In the genomic region with DNA sequence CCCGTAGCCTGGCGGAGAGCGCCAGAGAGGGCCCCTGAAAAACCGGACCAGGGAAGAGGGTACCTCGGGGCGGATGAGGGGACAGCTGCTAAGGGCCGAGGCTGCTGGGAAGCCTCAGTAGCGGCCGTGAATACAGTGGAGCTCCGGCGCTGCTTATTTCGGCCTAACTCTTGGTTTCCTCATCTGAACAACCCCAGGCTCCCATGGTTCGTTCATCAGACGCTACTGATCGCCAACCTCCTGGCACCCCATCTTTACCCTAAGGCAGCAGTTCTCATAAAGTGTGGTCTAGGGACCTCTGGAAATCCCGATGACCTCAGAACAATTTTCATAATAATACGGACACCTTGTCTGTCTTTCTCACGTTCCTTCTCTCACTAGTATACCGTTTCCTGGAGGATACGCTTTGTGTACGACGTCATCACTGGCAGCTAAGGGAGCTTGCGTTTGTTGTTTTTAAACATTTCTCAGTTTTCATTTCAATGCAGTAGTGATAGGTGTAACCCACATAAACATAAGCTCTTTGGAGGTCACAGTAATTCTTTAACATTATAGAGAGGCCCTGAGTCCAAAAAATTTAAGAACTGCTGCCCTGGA, we compare ENCODE assay signal across 8 cellular contexts. TPM values are rescaled to one million over a fixed set of nuclear protein-coding genes. Genes with fewer than 3 reads are reported as not detected.
DNase-seq lines count a peak whose midpoint lies in the region; FAIRE-seq and TF ChIP-seq lines count a peak whose summit lies in the region.

No MANE protein-coding gene starts in this region.

- H3K4me1 ChIP-seq in HEK293 (ENCODE audit: control insufficient read depth, insufficient read depth, low read length) (no peaks in the 10 kb centered on the region), astrocyte (ENCODE audit: insufficient read depth, low read length) (peaks cover 10% of the 10 kb centered on the region), keratinocyte (ENCODE audit: control insufficient read depth, extremely low read depth, insufficient read depth, low read length) (peaks cover 17% of the 10 kb centered on the region), stomach smooth muscle (ENCODE audit: control insufficient read depth, insufficient read depth, low read length) (peaks cover 20% of the 10 kb centered on the region)

- H3K9me3 ChIP-seq in HEK293 (ENCODE audit: control insufficient read depth, insufficient read depth, low read depth, low read length) (no peaks in the 10 kb centered on the region), astrocyte (ENCODE audit: insufficient read depth, low read depth, low read length) (no peaks in the 10 kb centered on the region), keratinocyte (ENCODE audit: control insufficient read depth, low read depth, low read length) (no peaks in the 10 kb centered on the region), stomach smooth muscle (ENCODE audit: control insufficient read depth in 2 of 2, low read length in 2 of 2) (no peaks in the 10 kb centered on the region)

- H3K27ac Mint-ChIP-seq in activated CD4-positive, alpha-beta T cell treated with anti-CD3 and anti-CD28 coated beads, Interleukin-2, amount 10 ng/mL, durations not matched to agents 24 days and 14 days: peak overlapping the region; percentile 100
- peak overlapping the region; percentile 99 for H3K27ac Mint-ChIP-seq in astrocyte (ENCODE audit: unreplicated experiment)

- H3K79me2 ChIP-seq in astrocyte (ENCODE audit: insufficient read depth, low read length): peaks cover 40% of the 10 kb centered on the region
- peaks cover 25% of the 10 kb centered on the region for H3K79me2 ChIP-seq in keratinocyte (ENCODE audit: control insufficient read depth, insufficient read depth, low read length)

- H3K27ac ChIP-seq in HEK293 (ENCODE audit: extremely low read depth, low read depth, low read length) (peak overlapping the region; percentile 95; the same call in 1 of the 2 replicates), astrocyte (ENCODE audit: low read depth, low read length) (peak overlapping the region; percentile 99), keratinocyte (ENCODE audit: control insufficient read depth, insufficient read depth, low read length) (peak overlapping the region; percentile 99), stomach smooth muscle (ENCODE audit: low read length) (peak overlapping the region; percentile 96)

- H3K4me3 ChIP-seq in HEK293 (ENCODE audit: low read depth, low read length) (peak overlapping the region; percentile 77), NB4 (ENCODE audit: low read depth, low read length) (peak overlapping the region; percentile 89), astrocyte (ENCODE audit: insufficient read depth, low read depth, low read length) (peak overlapping the region; percentile 74), keratinocyte (ENCODE audit: control insufficient read depth in 2 of 3, extremely low read depth in 1 of 3, insufficient read depth in 2 of 3, low read depth in 1 of 3, low read length in 3 of 3) (peak overlapping the region; percentile 83 to 97 (median 93)), stomach smooth muscle (ENCODE audit: low read length in 2 of 2) (peak overlapping the region; percentile 85 to 89)

- no peak for DNase-seq in activated CD4-positive, alpha-beta T cell treated with anti-CD3 and anti-CD28 coated beads, Interleukin-2, amount 10 ng/mL, durations not matched to agents 24 days and 14 days
- DNase-seq in activated CD4-positive, alpha-beta T cell treated with anti-CD3 and anti-CD28 coated beads, Interleukin-2, amount 50 U/mL, for 48 hours: no peak
- DNase-seq in NB4 (ENCODE audit: low read depth) (no peak), astrocyte (ENCODE audit: low read depth) (peak; percentile 37), keratinocyte (ENCODE audit: low read depth, low spot score) (no peak), OCI-M2 (lab: John Stamatoyannopoulos, UW; ENCODE audit: unreplicated experiment) (no peak)

- POLR2A ChIA-PET in HEK293 (lab: Yijun Ruan, JAX): no interaction called here

- TF ChIP-seq POLR2A in NB4 (IDR thresholded peaks at IDR 0.05; ENCODE audit: extremely low read depth, insufficient read length): peak; percentile 18

- peak overlapping the region; percentile 96 for H3K4me3 Mint-ChIP-seq in activated CD4-positive, alpha-beta T cell treated with anti-CD3 and anti-CD28 coated beads, Interleukin-2, amount 10 ng/mL, durations not matched to agents 24 days and 14 days
- peak overlapping the region; percentile 98 for H3K4me3 Mint-ChIP-seq in astrocyte (ENCODE audit: unreplicated experiment)

- H3K4me1 Mint-ChIP-seq in activated CD4-positive, alpha-beta T cell treated with anti-CD3 and anti-CD28 coated beads, Interleukin-2, amount 10 ng/mL, durations not matched to agents 24 days and 14 days: peaks cover 21% of the 10 kb centered on the region
- H3K4me1 Mint-ChIP-seq in astrocyte (ENCODE audit: low read depth, unreplicated experiment): peaks cover 20% of the 10 kb centered on the region

- H3K36me3 Mint-ChIP-seq in activated CD4-positive, alpha-beta T cell treated with anti-CD3 and anti-CD28 coated beads, Interleukin-2, amount 10 ng/mL, durations not matched to agents 24 days and 14 days (ENCODE audit: low read depth): no peaks in the 10 kb centered on the region
- no peaks in the 10 kb centered on the region for H3K36me3 Mint-ChIP-seq in astrocyte (ENCODE audit: low read depth, unreplicated experiment)

- H3K27me3 ChIP-seq in astrocyte (ENCODE audit: insufficient read depth, low read length): no peaks in the 10 kb centered on the region
- H3K27me3 ChIP-seq in keratinocyte (ENCODE audit: control insufficient read depth, extremely low read depth, insufficient read depth, low read length): no peaks in the 10 kb centered on the region
- H3K27me3 ChIP-seq in stomach smooth muscle (ENCODE audit: control insufficient read depth in 1 of 2, insufficient read depth in 2 of 2, low read length in 2 of 2): no peaks in the 10 kb centered on the region

- H2AFZ ChIP-seq in astrocyte (ENCODE audit: low read depth, low read length) (peak overlapping the region; percentile 88), keratinocyte (ENCODE audit: control insufficient read depth, low read length) (peak overlapping the region; percentile 99)

- peaks cover 4% of the 10 kb centered on the region for H3K9me3 Mint-ChIP-seq in activated CD4-positive, alpha-beta T cell treated with anti-CD3 and anti-CD28 coated beads, Interleukin-2, amount 10 ng/mL, durations not matched to agents 24 days and 14 days
- H3K9me3 Mint-ChIP-seq in astrocyte (ENCODE audit: unreplicated experiment): no peaks in the 10 kb centered on the region

- no peaks in the 10 kb centered on the region for H3K9me1 ChIP-seq in keratinocyte (ENCODE audit: control insufficient read depth, extremely low read depth, insufficient read depth, low read length)

- peaks cover 7% of the 10 kb centered on the region for H4K20me1 ChIP-seq in astrocyte (ENCODE audit: insufficient read depth, low read length)
- H4K20me1 ChIP-seq in keratinocyte (ENCODE audit: control insufficient read depth, extremely low read depth, insufficient read depth, low read length): no peaks in the 10 kb centered on the region

- H3K4me2 ChIP-seq in astrocyte (ENCODE audit: low read length) (peak overlapping the region; percentile 97), keratinocyte (ENCODE audit: control insufficient read depth, extremely low read depth, insufficient read depth, low read depth, low read length) (peak overlapping the region; percentile 81)

- no peak for TF ChIP-seq CTCF in HEK293 (tag by site-specific recombination; IDR thresholded peaks at IDR 0.05)
- TF ChIP-seq CTCF in NB4 (IDR thresholded peaks at IDR 0.05; ENCODE audit: low read depth, low read length): no peak
- no peak for TF ChIP-seq CTCF in astrocyte (IDR thresholded peaks at IDR 0.05; ENCODE audit: insufficient read depth, low read depth, low read length)
- TF ChIP-seq CTCF in keratinocyte (optimal IDR thresholded peaks at IDR 0.05 in 1 of 3, IDR thresholded peaks at IDR 0.05 in 1 of 3, conservative IDR thresholded peaks at IDR 0.05 in 1 of 3; ENCODE audit: extremely low read depth in 1 of 3, insufficient read depth in 2 of 3, low read length in 3 of 3): no peak

- no peaks in the 10 kb centered on the region for H3K36me3 ChIP-seq in HEK293 (ENCODE audit: control insufficient read depth in 2 of 2, insufficient read depth in 1 of 2, low read length in 2 of 2)
- no peaks in the 10 kb centered on the region for H3K36me3 ChIP-seq in astrocyte (ENCODE audit: insufficient read depth, low read length)
- no peaks in the 10 kb centered on the region for H3K36me3 ChIP-seq in keratinocyte (ENCODE audit: control insufficient read depth in 2 of 2, extremely low read depth in 1 of 2, insufficient read depth in 2 of 2, low read length in 2 of 2)
- no peaks in the 10 kb centered on the region for H3K36me3 ChIP-seq in stomach smooth muscle (ENCODE audit: control insufficient read depth in 2 of 2, insufficient read depth in 2 of 2, low read length in 2 of 2)

- intact Hi-C loops in activated CD4-positive, alpha-beta T cell treated with anti-CD3 and anti-CD28 coated beads, Interleukin-2, amount 10 ng/mL, durations not matched to agents 24 days and 14 days (cut with micrococcal nuclease): loop anchor here (2.0 to 10.0 kb wide), 4 partner anchors 62 to 1518 kb away; a partner anchor contains a TSS

- CTCF ChIA-PET in HEK293 (lab: Yijun Ruan, JAX): no interaction called here

- H3K9ac ChIP-seq in astrocyte (ENCODE audit: low read length) (peak overlapping the region; percentile 95), keratinocyte (ENCODE audit: control insufficient read depth, extremely low read depth, insufficient read depth, low read length) (peak overlapping the region; percentile 96), stomach smooth muscle (ENCODE audit: low read length in 2 of 2) (peak overlapping the region; percentile 52 to 85)

- FAIRE-seq in astrocyte (lab: Jason Lieb, UNC) (no peak), keratinocyte (lab: Jason Lieb, UNC) (peak; percentile 71)

- peaks cover 14% of the 10 kb centered on the region for H3K27me3 Mint-ChIP-seq in activated CD4-positive, alpha-beta T cell treated with anti-CD3 and anti-CD28 coated beads, Interleukin-2, amount 10 ng/mL, durations not matched to agents 24 days and 14 days
- H3K27me3 Mint-ChIP-seq in astrocyte (ENCODE audit: low read depth, unreplicated experiment): no peaks in the 10 kb centered on the region

- dilution Hi-C loops in keratinocyte (cut with MboI; ENCODE audit: extremely low pct_ligation_motif_present, low sequenced_read_pairs): no loop called here

RNA-seq across cellular contexts. Expression of a gene that starts 0.7 kb away (rescaled TPM):
- 19.5 and 20.5 TPM in 2 replicates for total RNA-seq in activated CD4-positive, alpha-beta T cell treated with anti-CD3 and anti-CD28 coated beads, Interleukin-2, amount 10 ng/mL, durations not matched to agents 24 days and 14 days
- 11.9 and 13.8 TPM in 2 replicates for total RNA-seq in astrocyte
- 11.2 to 19.7 TPM (median 11.6 TPM) in 3 replicates for polyA plus RNA-seq in keratinocyte
- 11.0 TPM for polyA plus RNA-seq in keratinocyte (2011; ENCODE audit: low read depth)
- polyA plus RNA-seq in keratinocyte (2011; cell fraction: cytosol; rRNA removed): 9.6 and 17.4 TPM in 2 replicates
- polyA plus RNA-seq in keratinocyte (2011; cell fraction: nucleus; rRNA removed): 10.8 and 13.7 TPM in 2 replicates
- 9.0 and 9.7 TPM in 2 replicates for polyA plus RNA-seq in keratinocyte (2012; ENCODE audit: low replicate concordance)
- polyA minus RNA-seq in keratinocyte: 0.79 to 6.7 TPM (median 2.8 TPM) in 3 replicates
- polyA minus RNA-seq in keratinocyte (2011; cell fraction: cytosol; rRNA and poly(A)+ RNA removed): 7.5 TPM
- 7.1 and 11.3 TPM in 2 replicates for polyA minus RNA-seq in keratinocyte (2011; cell fraction: nucleus; rRNA and poly(A)+ RNA removed)

RNA-seq across cellular contexts. Expression of a gene that starts 59.5 kb away (rescaled TPM):
- not detected in 2 replicates for total RNA-seq in activated CD4-positive, alpha-beta T cell treated with anti-CD3 and anti-CD28 coated beads, Interleukin-2, amount 10 ng/mL, durations not matched to agents 24 days and 14 days
- 5.2 and 5.9 TPM in 2 replicates for total RNA-seq in astrocyte
- polyA plus RNA-seq in keratinocyte: 0.01 to 0.04 TPM (median 0.02 TPM) in 3 replicates
- not detected for polyA plus RNA-seq in keratinocyte (2011; ENCODE audit: low read depth)
- polyA plus RNA-seq in keratinocyte (2011; cell fraction: cytosol; rRNA removed): not detected in 2 replicates
- polyA plus RNA-seq in keratinocyte (2011; cell fraction: nucleus; rRNA removed): 0.05 and 0.08 TPM in 2 replicates
- 0.06 TPM in 1 of 2 replicates, not detected in the other for polyA plus RNA-seq in keratinocyte (2012; ENCODE audit: low replicate concordance)
- 0.46 TPM in 1 of 3 replicates, not detected in the others for polyA minus RNA-seq in keratinocyte
- polyA minus RNA-seq in keratinocyte (2011; cell fraction: cytosol; rRNA and poly(A)+ RNA removed): not detected
- polyA minus RNA-seq in keratinocyte (2011; cell fraction: nucleus; rRNA and poly(A)+ RNA removed): not detected in 2 replicates
